In the genomic region with DNA sequence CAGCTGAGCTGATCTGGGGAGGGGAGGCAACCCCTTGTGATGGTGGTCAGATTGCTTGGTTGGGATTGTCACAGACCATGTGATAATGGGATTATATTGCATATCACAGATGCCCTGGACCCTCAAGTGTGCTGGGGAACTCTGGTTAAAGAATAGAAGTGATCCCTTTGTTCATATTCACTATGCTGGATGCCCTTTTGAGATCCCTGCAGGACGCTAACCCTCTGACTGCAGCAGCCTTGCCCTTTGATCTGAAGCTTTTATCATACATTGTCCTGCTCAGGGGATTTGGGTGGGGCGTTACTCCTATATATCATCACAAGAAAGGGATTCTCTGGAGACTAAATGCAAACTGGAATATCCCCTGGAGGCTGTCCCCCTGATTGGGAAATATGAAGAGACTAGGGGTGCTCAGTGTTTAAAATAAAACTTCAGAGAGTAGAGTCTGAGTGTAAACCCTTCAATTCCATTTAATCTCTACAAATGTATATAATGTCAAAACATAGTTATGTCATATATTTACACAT, we compare ENCODE assay signal across 1 cellular context.
TF ChIP-seq lines count a peak whose summit lies in the region.

No MANE protein-coding gene starts in this region.

TF ChIP-seq in K562, 482 proteins besides CTCF, POLR2A, EP300 and RAD21 (continued from another document and continues in another):
- TF ChIP-seq, protein P1, sequence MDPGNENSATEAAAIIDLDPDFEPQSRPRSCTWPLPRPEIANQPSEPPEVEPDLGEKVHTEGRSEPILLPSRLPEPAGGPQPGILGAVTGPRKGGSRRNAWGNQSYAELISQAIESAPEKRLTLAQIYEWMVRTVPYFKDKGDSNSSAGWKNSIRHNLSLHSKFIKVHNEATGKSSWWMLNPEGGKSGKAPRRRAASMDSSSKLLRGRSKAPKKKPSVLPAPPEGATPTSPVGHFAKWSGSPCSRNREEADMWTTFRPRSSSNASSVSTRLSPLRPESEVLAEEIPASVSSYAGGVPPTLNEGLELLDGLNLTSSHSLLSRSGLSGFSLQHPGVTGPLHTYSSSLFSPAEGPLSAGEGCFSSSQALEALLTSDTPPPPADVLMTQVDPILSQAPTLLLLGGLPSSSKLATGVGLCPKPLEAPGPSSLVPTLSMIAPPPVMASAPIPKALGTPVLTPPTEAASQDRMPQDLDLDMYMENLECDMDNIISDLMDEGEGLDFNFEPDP (CRISPR knock-in tag; IDR thresholded peaks at IDR 0.05) = no peak
- 0 out of 2 replicates have a peak, but pooled peaks have one; percentile 60 for TF ChIP-seq PPARD (CRISPR knock-in tag; IDR thresholded peaks at IDR 0.05)
- TF ChIP-seq, protein P2, sequence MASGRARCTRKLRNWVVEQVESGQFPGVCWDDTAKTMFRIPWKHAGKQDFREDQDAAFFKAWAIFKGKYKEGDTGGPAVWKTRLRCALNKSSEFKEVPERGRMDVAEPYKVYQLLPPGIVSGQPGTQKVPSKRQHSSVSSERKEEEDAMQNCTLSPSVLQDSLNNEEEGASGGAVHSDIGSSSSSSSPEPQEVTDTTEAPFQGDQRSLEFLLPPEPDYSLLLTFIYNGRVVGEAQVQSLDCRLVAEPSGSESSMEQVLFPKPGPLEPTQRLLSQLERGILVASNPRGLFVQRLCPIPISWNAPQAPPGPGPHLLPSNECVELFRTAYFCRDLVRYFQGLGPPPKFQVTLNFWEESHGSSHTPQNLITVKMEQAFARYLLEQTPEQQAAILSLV (tag; IDR thresholded peaks at IDR 0.05) = no peak
- no peak for TF ChIP-seq ZNF445 (CRISPR knock-in tag; IDR thresholded peaks at IDR 0.05; ENCODE audit: low read depth)
- TF ChIP-seq NFXL1 (CRISPR knock-in tag; IDR thresholded peaks at IDR 0.05) = no peak
- no peak for TF ChIP-seq MEIS2 (IDR thresholded peaks at IDR 0.05; ENCODE audit: partially characterized antibody)
- no peak for TF ChIP-seq KDM4B (IDR thresholded peaks at IDR 0.05; ENCODE audit: borderline replicate concordance in 2 of 2, low read depth in 1 of 2)
- no peak for TF ChIP-seq RFX7 (CRISPR knock-in tag; IDR thresholded peaks at IDR 0.05)
- no peak for TF ChIP-seq RBFOX2 (IDR thresholded peaks at IDR 0.05; ENCODE audit: low read depth, low read length)
- TF ChIP-seq, protein P3, sequence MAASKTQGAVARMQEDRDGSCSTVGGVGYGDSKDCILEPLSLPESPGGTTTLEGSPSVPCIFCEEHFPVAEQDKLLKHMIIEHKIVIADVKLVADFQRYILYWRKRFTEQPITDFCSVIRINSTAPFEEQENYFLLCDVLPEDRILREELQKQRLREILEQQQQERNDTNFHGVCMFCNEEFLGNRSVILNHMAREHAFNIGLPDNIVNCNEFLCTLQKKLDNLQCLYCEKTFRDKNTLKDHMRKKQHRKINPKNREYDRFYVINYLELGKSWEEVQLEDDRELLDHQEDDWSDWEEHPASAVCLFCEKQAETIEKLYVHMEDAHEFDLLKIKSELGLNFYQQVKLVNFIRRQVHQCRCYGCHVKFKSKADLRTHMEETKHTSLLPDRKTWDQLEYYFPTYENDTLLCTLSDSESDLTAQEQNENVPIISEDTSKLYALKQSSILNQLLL (CRISPR knock-in tag; IDR thresholded peaks at IDR 0.05; ENCODE audit: borderline replicate concordance) = no peak
- TF ChIP-seq KLF1 (tag; IDR thresholded peaks at IDR 0.05) = no peak
- no peak for TF ChIP-seq CREB1 (IDR thresholded peaks at IDR 0.05)
- no peak for TF ChIP-seq CREB1 (CRISPR knock-in tag; IDR thresholded peaks at IDR 0.05)
- no peak for TF ChIP-seq IFI16 (CRISPR knock-in tag; IDR thresholded peaks at IDR 0.05)
- TF ChIP-seq MBD2 (IDR thresholded peaks at IDR 0.05; ENCODE audit: borderline replicate concordance, low read depth) = 0 out of 2 replicates have a peak, but pooled peaks have one; percentile 21
- TF ChIP-seq, protein P4, sequence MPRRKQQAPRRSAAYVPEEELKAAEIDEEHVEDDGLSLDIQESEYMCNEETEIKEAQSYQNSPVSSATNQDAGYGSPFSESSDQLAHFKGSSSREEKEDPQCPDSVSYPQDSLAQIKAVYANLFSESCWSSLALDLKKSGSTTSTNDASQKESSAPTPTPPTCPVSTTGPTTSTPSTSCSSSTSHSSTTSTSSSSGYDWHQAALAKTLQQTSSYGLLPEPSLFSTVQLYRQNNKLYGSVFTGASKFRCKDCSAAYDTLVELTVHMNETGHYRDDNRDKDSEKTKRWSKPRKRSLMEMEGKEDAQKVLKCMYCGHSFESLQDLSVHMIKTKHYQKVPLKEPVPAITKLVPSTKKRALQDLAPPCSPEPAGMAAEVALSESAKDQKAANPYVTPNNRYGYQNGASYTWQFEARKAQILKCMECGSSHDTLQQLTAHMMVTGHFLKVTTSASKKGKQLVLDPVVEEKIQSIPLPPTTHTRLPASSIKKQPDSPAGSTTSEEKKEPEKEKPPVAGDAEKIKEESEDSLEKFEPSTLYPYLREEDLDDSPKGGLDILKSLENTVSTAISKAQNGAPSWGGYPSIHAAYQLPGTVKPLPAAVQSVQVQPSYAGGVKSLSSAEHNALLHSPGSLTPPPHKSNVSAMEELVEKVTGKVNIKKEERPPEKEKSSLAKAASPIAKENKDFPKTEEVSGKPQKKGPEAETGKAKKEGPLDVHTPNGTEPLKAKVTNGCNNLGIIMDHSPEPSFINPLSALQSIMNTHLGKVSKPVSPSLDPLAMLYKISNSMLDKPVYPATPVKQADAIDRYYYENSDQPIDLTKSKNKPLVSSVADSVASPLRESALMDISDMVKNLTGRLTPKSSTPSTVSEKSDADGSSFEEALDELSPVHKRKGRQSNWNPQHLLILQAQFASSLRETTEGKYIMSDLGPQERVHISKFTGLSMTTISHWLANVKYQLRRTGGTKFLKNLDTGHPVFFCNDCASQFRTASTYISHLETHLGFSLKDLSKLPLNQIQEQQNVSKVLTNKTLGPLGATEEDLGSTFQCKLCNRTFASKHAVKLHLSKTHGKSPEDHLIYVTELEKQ (CRISPR knock-in tag; IDR thresholded peaks at IDR 0.05) = 0 out of 2 replicates have a peak, but pooled peaks have one; percentile 44
- TF ChIP-seq ZNF316 (IDR thresholded peaks at IDR 0.05) = no peak
- no peak for TF ChIP-seq ERF (CRISPR knock-in tag; IDR thresholded peaks at IDR 0.05)
- TF ChIP-seq NCOA2 (IDR thresholded peaks at IDR 0.05; ENCODE audit: partially characterized antibody in 2 of 2) = no peak
- no peak for TF ChIP-seq ZNF133 (CRISPR knock-in tag; IDR thresholded peaks at IDR 0.05)
- TF ChIP-seq ZNF766 (CRISPR knock-in tag; conservative IDR thresholded peaks at IDR 0.05) = no peak
- TF ChIP-seq ZNF507 (tag; conservative IDR thresholded peaks at IDR 0.05) = no peak
- TF ChIP-seq, protein P5, sequence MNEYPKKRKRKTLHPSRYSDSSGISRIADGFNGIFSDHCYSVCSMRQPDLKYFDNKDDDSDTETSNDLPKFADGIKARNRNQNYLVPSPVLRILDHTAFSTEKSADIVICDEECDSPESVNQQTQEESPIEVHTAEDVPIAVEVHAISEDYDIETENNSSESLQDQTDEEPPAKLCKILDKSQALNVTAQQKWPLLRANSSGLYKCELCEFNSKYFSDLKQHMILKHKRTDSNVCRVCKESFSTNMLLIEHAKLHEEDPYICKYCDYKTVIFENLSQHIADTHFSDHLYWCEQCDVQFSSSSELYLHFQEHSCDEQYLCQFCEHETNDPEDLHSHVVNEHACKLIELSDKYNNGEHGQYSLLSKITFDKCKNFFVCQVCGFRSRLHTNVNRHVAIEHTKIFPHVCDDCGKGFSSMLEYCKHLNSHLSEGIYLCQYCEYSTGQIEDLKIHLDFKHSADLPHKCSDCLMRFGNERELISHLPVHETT (CRISPR knock-in tag; conservative IDR thresholded peaks at IDR 0.05 in 1 of 2, IDR thresholded peaks at IDR 0.05 in 1 of 2) = no peak
- TF ChIP-seq NFIC (IDR thresholded peaks at IDR 0.05) = no peak
- TF ChIP-seq ELF2 (CRISPR knock-in tag; IDR thresholded peaks at IDR 0.05) = no peak
- no peak for TF ChIP-seq SIRT6 (IDR thresholded peaks at IDR 0.05; ENCODE audit: low read depth, low read length)
- no peak for TF ChIP-seq ZBTB7A (IDR thresholded peaks at IDR 0.05; ENCODE audit: borderline replicate concordance, control insufficient read depth, low read depth, low read length)
- TF ChIP-seq, protein P6, sequence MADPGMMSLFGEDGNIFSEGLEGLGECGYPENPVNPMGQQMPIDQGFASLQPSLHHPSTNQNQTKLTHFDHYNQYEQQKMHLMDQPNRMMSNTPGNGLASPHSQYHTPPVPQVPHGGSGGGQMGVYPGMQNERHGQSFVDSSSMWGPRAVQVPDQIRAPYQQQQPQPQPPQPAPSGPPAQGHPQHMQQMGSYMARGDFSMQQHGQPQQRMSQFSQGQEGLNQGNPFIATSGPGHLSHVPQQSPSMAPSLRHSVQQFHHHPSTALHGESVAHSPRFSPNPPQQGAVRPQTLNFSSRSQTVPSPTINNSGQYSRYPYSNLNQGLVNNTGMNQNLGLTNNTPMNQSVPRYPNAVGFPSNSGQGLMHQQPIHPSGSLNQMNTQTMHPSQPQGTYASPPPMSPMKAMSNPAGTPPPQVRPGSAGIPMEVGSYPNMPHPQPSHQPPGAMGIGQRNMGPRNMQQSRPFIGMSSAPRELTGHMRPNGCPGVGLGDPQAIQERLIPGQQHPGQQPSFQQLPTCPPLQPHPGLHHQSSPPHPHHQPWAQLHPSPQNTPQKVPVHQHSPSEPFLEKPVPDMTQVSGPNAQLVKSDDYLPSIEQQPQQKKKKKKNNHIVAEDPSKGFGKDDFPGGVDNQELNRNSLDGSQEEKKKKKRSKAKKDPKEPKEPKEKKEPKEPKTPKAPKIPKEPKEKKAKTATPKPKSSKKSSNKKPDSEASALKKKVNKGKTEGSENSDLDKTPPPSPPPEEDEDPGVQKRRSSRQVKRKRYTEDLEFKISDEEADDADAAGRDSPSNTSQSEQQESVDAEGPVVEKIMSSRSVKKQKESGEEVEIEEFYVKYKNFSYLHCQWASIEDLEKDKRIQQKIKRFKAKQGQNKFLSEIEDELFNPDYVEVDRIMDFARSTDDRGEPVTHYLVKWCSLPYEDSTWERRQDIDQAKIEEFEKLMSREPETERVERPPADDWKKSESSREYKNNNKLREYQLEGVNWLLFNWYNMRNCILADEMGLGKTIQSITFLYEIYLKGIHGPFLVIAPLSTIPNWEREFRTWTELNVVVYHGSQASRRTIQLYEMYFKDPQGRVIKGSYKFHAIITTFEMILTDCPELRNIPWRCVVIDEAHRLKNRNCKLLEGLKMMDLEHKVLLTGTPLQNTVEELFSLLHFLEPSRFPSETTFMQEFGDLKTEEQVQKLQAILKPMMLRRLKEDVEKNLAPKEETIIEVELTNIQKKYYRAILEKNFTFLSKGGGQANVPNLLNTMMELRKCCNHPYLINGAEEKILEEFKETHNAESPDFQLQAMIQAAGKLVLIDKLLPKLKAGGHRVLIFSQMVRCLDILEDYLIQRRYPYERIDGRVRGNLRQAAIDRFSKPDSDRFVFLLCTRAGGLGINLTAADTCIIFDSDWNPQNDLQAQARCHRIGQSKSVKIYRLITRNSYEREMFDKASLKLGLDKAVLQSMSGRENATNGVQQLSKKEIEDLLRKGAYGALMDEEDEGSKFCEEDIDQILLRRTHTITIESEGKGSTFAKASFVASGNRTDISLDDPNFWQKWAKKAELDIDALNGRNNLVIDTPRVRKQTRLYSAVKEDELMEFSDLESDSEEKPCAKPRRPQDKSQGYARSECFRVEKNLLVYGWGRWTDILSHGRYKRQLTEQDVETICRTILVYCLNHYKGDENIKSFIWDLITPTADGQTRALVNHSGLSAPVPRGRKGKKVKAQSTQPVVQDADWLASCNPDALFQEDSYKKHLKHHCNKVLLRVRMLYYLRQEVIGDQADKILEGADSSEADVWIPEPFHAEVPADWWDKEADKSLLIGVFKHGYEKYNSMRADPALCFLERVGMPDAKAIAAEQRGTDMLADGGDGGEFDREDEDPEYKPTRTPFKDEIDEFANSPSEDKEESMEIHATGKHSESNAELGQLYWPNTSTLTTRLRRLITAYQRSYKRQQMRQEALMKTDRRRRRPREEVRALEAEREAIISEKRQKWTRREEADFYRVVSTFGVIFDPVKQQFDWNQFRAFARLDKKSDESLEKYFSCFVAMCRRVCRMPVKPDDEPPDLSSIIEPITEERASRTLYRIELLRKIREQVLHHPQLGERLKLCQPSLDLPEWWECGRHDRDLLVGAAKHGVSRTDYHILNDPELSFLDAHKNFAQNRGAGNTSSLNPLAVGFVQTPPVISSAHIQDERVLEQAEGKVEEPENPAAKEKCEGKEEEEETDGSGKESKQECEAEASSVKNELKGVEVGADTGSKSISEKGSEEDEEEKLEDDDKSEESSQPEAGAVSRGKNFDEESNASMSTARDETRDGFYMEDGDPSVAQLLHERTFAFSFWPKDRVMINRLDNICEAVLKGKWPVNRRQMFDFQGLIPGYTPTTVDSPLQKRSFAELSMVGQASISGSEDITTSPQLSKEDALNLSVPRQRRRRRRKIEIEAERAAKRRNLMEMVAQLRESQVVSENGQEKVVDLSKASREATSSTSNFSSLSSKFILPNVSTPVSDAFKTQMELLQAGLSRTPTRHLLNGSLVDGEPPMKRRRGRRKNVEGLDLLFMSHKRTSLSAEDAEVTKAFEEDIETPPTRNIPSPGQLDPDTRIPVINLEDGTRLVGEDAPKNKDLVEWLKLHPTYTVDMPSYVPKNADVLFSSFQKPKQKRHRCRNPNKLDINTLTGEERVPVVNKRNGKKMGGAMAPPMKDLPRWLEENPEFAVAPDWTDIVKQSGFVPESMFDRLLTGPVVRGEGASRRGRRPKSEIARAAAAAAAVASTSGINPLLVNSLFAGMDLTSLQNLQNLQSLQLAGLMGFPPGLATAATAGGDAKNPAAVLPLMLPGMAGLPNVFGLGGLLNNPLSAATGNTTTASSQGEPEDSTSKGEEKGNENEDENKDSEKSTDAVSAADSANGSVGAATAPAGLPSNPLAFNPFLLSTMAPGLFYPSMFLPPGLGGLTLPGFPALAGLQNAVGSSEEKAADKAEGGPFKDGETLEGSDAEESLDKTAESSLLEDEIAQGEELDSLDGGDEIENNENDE (IDR thresholded peaks at IDR 0.05; ENCODE audit: low read depth, low read length) = no peak
- TF ChIP-seq ZFP30 (CRISPR knock-in tag; IDR thresholded peaks at IDR 0.05; ENCODE audit: borderline replicate concordance) = no peak
- TF ChIP-seq ZNF384 (IDR thresholded peaks at IDR 0.05; ENCODE audit: low read depth, low read length) = no peak
- TF ChIP-seq ZNF778 (CRISPR knock-in tag; IDR thresholded peaks at IDR 0.05) = no peak
- no peak for TF ChIP-seq THRAP3 (IDR thresholded peaks at IDR 0.05; ENCODE audit: borderline replicate concordance)
- TF ChIP-seq TRIM24 (IDR thresholded peaks at IDR 0.05) = no peak
- no peak for TF ChIP-seq ZNF780A (CRISPR knock-in tag; IDR thresholded peaks at IDR 0.05)
